Comparison of ENCODE assay signal across 1 cellular context in genomic region chr9:91273853-91274552, GRCh38.
A peak's percentile ranks its signal among the peaks of the same experiment; 100 is the strongest.
TF ChIP-seq lines count a peak whose summit lies in the region.

No MANE protein-coding gene starts in this region.

TF ChIP-seq in GM12878, 131 proteins besides CTCF, POLR2A, EP300 and RAD21 (continued from another document):
- no peak for TF ChIP-seq ZNF592 (IDR thresholded peaks at IDR 0.05)
- no peak for TF ChIP-seq CHD1 (IDR thresholded peaks at IDR 0.05; ENCODE audit: low read depth, low read length)
- TF ChIP-seq NBN (IDR thresholded peaks at IDR 0.05): no peak
- no peak for TF ChIP-seq JUND (IDR thresholded peaks at IDR 0.05; ENCODE audit: low read depth, low read length)
- TF ChIP-seq RELA (IDR thresholded peaks at IDR 0.05; ENCODE audit: borderline replicate concordance, partially characterized antibody): no peak
- TF ChIP-seq SIN3A (IDR thresholded peaks at IDR 0.05; ENCODE audit: low read depth, low read length): no peak
- no peak for TF ChIP-seq HSF1 (IDR thresholded peaks at IDR 0.05; ENCODE audit: low read depth, low read length)
- no peak for TF ChIP-seq ZZZ3 (IDR thresholded peaks at IDR 0.05; ENCODE audit: control insufficient read depth, insufficient read length, low read depth)
- peak; percentile 57; the same call in 1 of the 2 replicates for TF ChIP-seq SPI1 (IDR thresholded peaks at IDR 0.05; ENCODE audit: borderline replicate concordance, insufficient read depth, low read depth, low read length)
- no peak for TF ChIP-seq TAF1 (IDR thresholded peaks at IDR 0.05; ENCODE audit: borderline replicate concordance, low read depth, low read length)
- TF ChIP-seq CBX3 (IDR thresholded peaks at IDR 0.05; ENCODE audit: borderline replicate concordance, low read depth): no peak
- no peak for TF ChIP-seq RCOR1 (conservative IDR thresholded peaks at IDR 0.05; ENCODE audit: low read depth, low read length)
